Comparison of ENCODE assay signal across 11 cellular contexts in genomic region chr12:50927766-50928224, GRCh38. TPM values are rescaled to one million over a fixed set of nuclear protein-coding genes. Genes with fewer than 3 reads are reported as not detected.
DNase-seq lines count a peak whose midpoint lies in the region; ATAC-seq, FAIRE-seq and TF ChIP-seq lines count a peak whose summit lies in the region.
"Had no signal": no experiment of that assay in that cellular context is flagged by ENCODE, and none has a peak within 500 bp of the region (broad histone marks: within the 10 kb centered on the region; RNA-seq: fewer than 3 reads in every experiment).

No MANE protein-coding gene starts in this region.

- no peaks in the 10 kb centered on the region for H3K79me2 ChIP-seq in DND-41 (ENCODE audit: insufficient read depth, low read length)

- POLR2A ChIA-PET in WTC11 (lab: Charles Lee), result no interaction called here

- no peak overlapping the region; a peak in 1 of 4 replicates for H3K4me3 ChIP-seq in DND-41 (ENCODE audit: low read depth in 1 of 2, low read length in 2 of 2)
- H3K4me3 ChIP-seq in kidney (ENCODE audit: low read length in 2 of 2), result peak overlapping the region; percentile 92 to 93
- H3K4me3 ChIP-seq in skeletal muscle tissue (ENCODE audit: low read length in 3 of 3), result peak overlapping the region; percentile 68 to 98 (median 83)

- no peak for ATAC-seq in DND-41 (ENCODE audit: insufficient read depth, low read depth)
- ATAC-seq in WTC11, result no peak
- ATAC-seq in HG02938 (IDR thresholded peaks at IDR 0.05; ENCODE audit: unreplicated experiment), result no peak
- no peak for ATAC-seq in GM21447 (IDR thresholded peaks at IDR 0.05; ENCODE audit: unreplicated experiment)
- ATAC-seq: Panc1 had no signal

- CTCF ChIA-PET in WTC11 (lab: Charles Lee), result interaction anchor here (0.6 kb wide), 1 partner anchor 827 kb away, joined by 3 read pairs; no protein-coding TSS in a partner anchor

- FAIRE-seq in kidney (lab: Jason Lieb, UNC), result no peak

- no peaks in the 10 kb centered on the region for H3K27me3 ChIP-seq in DND-41 (ENCODE audit: insufficient read depth, low read length, poor library complexity)
- no peaks in the 10 kb centered on the region for H3K27me3 ChIP-seq in skeletal muscle tissue (ENCODE audit: control insufficient read depth in 3 of 3, insufficient read depth in 3 of 3, low read length in 3 of 3)

- H3K4me2 ChIP-seq in DND-41 (ENCODE audit: insufficient read depth, low read length), result peak overlapping the region; percentile 36

- peaks cover 66% of the 10 kb centered on the region for H3K4me1 ChIP-seq in DND-41 (ENCODE audit: insufficient read depth, low read length)
- H3K4me1 ChIP-seq in kidney (ENCODE audit: control insufficient read depth in 1 of 2, insufficient read depth in 1 of 2, low read depth in 1 of 2, low read length in 2 of 2), result peaks cover 10 to 12% of the 10 kb centered on the region in 2 donors
- peaks cover 21 to 31% (median 27%) of the 10 kb centered on the region in 3 donors for H3K4me1 ChIP-seq in skeletal muscle tissue (ENCODE audit: control insufficient read depth in 3 of 3, insufficient read depth in 3 of 3, low read length in 3 of 3)

- H3K27ac ChIP-seq in DND-41 (ENCODE audit: low read length), result peak overlapping the region; percentile 43
- H3K27ac ChIP-seq in kidney (ENCODE audit: low read depth in 2 of 2, low read length in 2 of 2), result peak overlapping the region; percentile 23 to 29
- H3K27ac ChIP-seq in skeletal muscle tissue (ENCODE audit: low read depth, low read length), result peak overlapping the region; percentile 51

- TF ChIP-seq CTCF in DND-41 (IDR thresholded peaks at IDR 0.05; ENCODE audit: borderline replicate concordance, extremely low read depth, low read length, poor library complexity, severe bottlenecking) (no peak), WTC11 (IDR thresholded peaks at IDR 0.05) (no peak), kidney (IDR thresholded peaks at IDR 0.05; ENCODE audit: borderline replicate concordance, extremely low read depth, insufficient read depth) (no peak)

- H3K36me3 ChIP-seq in DND-41 (ENCODE audit: insufficient read depth, low read length), result no peaks in the 10 kb centered on the region
- H3K36me3 ChIP-seq in kidney (ENCODE audit: control insufficient read depth in 1 of 2, insufficient read depth in 2 of 2, low read length in 2 of 2), result peaks cover 3 to 8% of the 10 kb centered on the region in 2 donors
- H3K36me3 ChIP-seq in skeletal muscle tissue (ENCODE audit: control insufficient read depth in 3 of 3, insufficient read depth in 3 of 3, low read length in 3 of 3), result peaks cover 5 to 26% (median 26%) of the 10 kb centered on the region in 3 donors

- H3K4me1 Mint-ChIP-seq in WTC11, result peaks cover 68% of the 10 kb centered on the region
- H3K4me1 Mint-ChIP-seq in activated T-helper 2 cell treated with anti-CD3 and anti-CD28 coated beads, Interferon-gamma antibody, Interleukin-2, Interleukin-4, amounts not matched to agents 10 μg/mL and 5 μg/mL and 100 μg/mL, durations not matched to agents 14 hours and 24 hours and 36 hours (ENCODE audit: low read depth), result peaks cover 24% of the 10 kb centered on the region

- H3K36me3 Mint-ChIP-seq in WTC11, result peaks cover 7% of the 10 kb centered on the region; the same call in 1 of the 2 replicates
- H3K36me3 Mint-ChIP-seq in activated T-helper 2 cell treated with anti-CD3 and anti-CD28 coated beads, Interferon-gamma antibody, Interleukin-2, Interleukin-4, amounts not matched to agents 10 μg/mL and 5 μg/mL and 100 μg/mL, durations not matched to agents 14 hours and 24 hours and 36 hours (ENCODE audit: low read depth), result no peaks in the 10 kb centered on the region

- no peaks in the 10 kb centered on the region for H3K9me3 Mint-ChIP-seq in WTC11
- no peaks in the 10 kb centered on the region for H3K9me3 Mint-ChIP-seq in activated T-helper 2 cell treated with anti-CD3 and anti-CD28 coated beads, Interferon-gamma antibody, Interleukin-2, Interleukin-4, amounts not matched to agents 10 μg/mL and 5 μg/mL and 100 μg/mL, durations not matched to agents 14 hours and 24 hours and 36 hours

- no peaks in the 10 kb centered on the region for H4K20me1 ChIP-seq in DND-41 (ENCODE audit: insufficient read depth, low read length)

- H2AFZ ChIP-seq in DND-41 (ENCODE audit: low read depth, low read length), result no peak overlapping the region

- H3K27ac Mint-ChIP-seq in WTC11, result no peak overlapping the region
- H3K27ac Mint-ChIP-seq in activated T-helper 2 cell treated with anti-CD3 and anti-CD28 coated beads, Interferon-gamma antibody, Interleukin-2, Interleukin-4, amounts not matched to agents 10 μg/mL and 5 μg/mL and 100 μg/mL, durations not matched to agents 14 hours and 24 hours and 36 hours, result no peak overlapping the region

- DNase-seq in DND-41, result no peak
- no peak for DNase-seq in WTC11 (ENCODE audit: low spot score)
- DNase-seq in kidney, result no peak
- no peak for DNase-seq in COLO668 (lab: John Stamatoyannopoulos, UW; ENCODE audit: unreplicated experiment)
- DNase-seq in activated T-helper 2 cell treated with anti-CD3 and anti-CD28 coated beads, Interferon-gamma antibody, Interleukin-2, Interleukin-4, amounts not matched to agents 10 μg/mL and 5 μg/mL and 100 μg/mL, durations not matched to agents 14 hours and 24 hours and 36 hours (ENCODE audit: low spot score), result no peak

- H3K9me3 ChIP-seq in DND-41 (ENCODE audit: insufficient read depth, low read length, severe bottlenecking) (no peaks in the 10 kb centered on the region), kidney (ENCODE audit: control insufficient read depth in 1 of 2, low read length in 2 of 2) (no peaks in the 10 kb centered on the region), skeletal muscle tissue (ENCODE audit: control insufficient read depth in 3 of 3, low read length in 3 of 3) (no peaks in the 10 kb centered on the region)

- H3K9ac ChIP-seq in DND-41 (ENCODE audit: low read depth, low read length) (no peak overlapping the region), kidney (ENCODE audit: low read length in 2 of 2) (peak overlapping the region in 1 of 2 donors; percentile 72), skeletal muscle tissue (ENCODE audit: low read depth in 1 of 3, low read length in 3 of 3) (peak overlapping the region; percentile 9 to 89 (median 66))

- H3K27me3 Mint-ChIP-seq in WTC11 (ENCODE audit: low read depth), result no peaks in the 10 kb centered on the region
- H3K27me3 Mint-ChIP-seq in activated T-helper 2 cell treated with anti-CD3 and anti-CD28 coated beads, Interferon-gamma antibody, Interleukin-2, Interleukin-4, amounts not matched to agents 10 μg/mL and 5 μg/mL and 100 μg/mL, durations not matched to agents 14 hours and 24 hours and 36 hours (ENCODE audit: low read depth), result no peaks in the 10 kb centered on the region

- H3K4me3 Mint-ChIP-seq in WTC11, result peak overlapping the region; percentile 85; the same call in 1 of the 2 replicates
- H3K4me3 Mint-ChIP-seq in activated T-helper 2 cell treated with anti-CD3 and anti-CD28 coated beads, Interferon-gamma antibody, Interleukin-2, Interleukin-4, amounts not matched to agents 10 μg/mL and 5 μg/mL and 100 μg/mL, durations not matched to agents 14 hours and 24 hours and 36 hours (ENCODE audit: low read depth), result no peak overlapping the region

- intact Hi-C loops in kidney (cut with DNase I), result no loop called here
- intact Hi-C loops in activated T-helper 2 cell treated with anti-CD3 and anti-CD28 coated beads, Interferon-gamma antibody, Interleukin-2, Interleukin-4, amounts not matched to agents 10 μg/mL and 5 μg/mL and 100 μg/mL, durations not matched to agents 14 hours and 24 hours and 36 hours (cut with micrococcal nuclease), result no loop called here

TF ChIP-seq in WTC11, 78 proteins besides CTCF, POLR2A, EP300 and RAD21 (continues in another document):
- TF ChIP-seq CDX4 (CRISPR knock-in tag; IDR thresholded peaks at IDR 0.05; ENCODE audit: borderline replicate concordance) (no peak), PREB (CRISPR knock-in tag; IDR thresholded peaks at IDR 0.05; ENCODE audit: borderline replicate concordance) (no peak), ATF1 (CRISPR knock-in tag; IDR thresholded peaks at IDR 0.05) (no peak), ELF4 (CRISPR knock-in tag; IDR thresholded peaks at IDR 0.05; ENCODE audit: low read depth) (no peak), ZMAT4 (CRISPR knock-in tag; IDR thresholded peaks at IDR 0.05) (no peak), TCF7 (CRISPR knock-in tag; IDR thresholded peaks at IDR 0.05; ENCODE audit: low read depth) (no peak)

RNA-seq across cellular contexts. Expression of gene HIGD1C, which starts 24.5 kb away (rescaled TPM):
- not detected in 3 replicates for total RNA-seq in WTC11 (2021)
- not detected for total RNA-seq in kidney
- polyA plus RNA-seq in kidney (ENCODE audit: insufficient read depth, low read depth, low replicate concordance), result not detected
- total RNA-seq in skeletal muscle tissue, result not detected
- total RNA-seq in activated T-helper 2 cell treated with anti-CD3 and anti-CD28 coated beads, Interferon-gamma antibody, Interleukin-2, Interleukin-4, amounts not matched to agents 10 μg/mL and 5 μg/mL and 100 μg/mL, durations not matched to agents 14 hours and 24 hours and 36 hours, result not detected in 2 replicates
- total RNA-seq: activated CD8-positive, alpha-beta memory T cell treated with anti-CD3 and anti-CD28 coated beads for 36 hours; lung microvascular endothelial cell had no signal

Comparison
In these comparisons a context has a peak if more than half of its experiments do, and no peak if none do; other contexts are left out.
1. H3K4me3 ChIP-seq: peak in kidney (2 of 2) and skeletal muscle tissue (3 of 3); none in DND-41 (0 of 2).
2. Peak in every context shown above with its lines, with median percentiles within 50 percentile points of each other: H3K27ac ChIP-seq.